8 cellular contexts compared by ENCODE assay signal in the genomic region with DNA sequence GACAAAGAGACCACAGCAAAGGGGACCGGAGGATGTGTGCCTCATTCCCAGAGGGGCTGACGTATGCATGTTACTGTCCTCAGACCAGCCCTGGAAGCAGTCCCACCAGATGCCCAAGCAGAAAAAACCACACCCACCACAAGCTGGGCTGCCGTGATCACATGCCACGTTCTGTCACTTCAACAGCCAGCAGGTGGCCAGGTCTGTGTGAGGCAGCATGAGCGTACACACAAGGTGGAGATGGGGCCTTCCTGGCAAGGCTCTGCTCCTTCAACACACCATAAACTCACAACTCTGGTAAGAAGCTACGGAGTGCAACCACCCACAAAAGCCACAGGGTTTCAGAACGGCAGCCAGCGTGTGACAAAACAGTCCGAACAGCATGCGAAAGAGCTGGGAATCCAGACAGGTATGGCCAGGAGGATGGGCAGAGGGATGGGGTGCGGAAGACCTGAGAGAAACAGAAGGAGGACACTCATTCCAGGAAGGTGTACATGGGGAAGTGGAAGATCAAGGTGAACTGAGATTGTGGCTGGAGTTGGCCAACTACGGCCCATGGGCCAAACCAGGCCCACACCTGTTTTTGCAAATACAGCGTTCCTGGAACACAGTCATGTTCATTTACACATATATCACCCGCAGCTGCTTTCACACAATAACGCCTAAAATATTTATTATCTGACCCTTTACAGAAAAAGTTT. TPM values are rescaled to one million over a fixed set of nuclear protein-coding genes. Genes with fewer than 3 reads are reported as not detected.
DNase-seq lines count a peak whose midpoint lies in the region; ATAC-seq and TF ChIP-seq lines count a peak whose summit lies in the region.

No MANE protein-coding gene starts in this region.

- POLR2A ChIA-PET in Caco-2 (lab: Charles Lee) = no interaction called here

- peaks cover 10% of the 10 kb centered on the region for H3K36me3 ChIP-seq in Caco-2 (ENCODE audit: control insufficient read depth, insufficient read depth, low read length)

- BruUV-seq in Caco-2 (replicated peaks; lab: Mats Ljungman, UMichigan) = no TSS peak

- no peaks in the 10 kb centered on the region for H3K9me3 ChIP-seq in Caco-2

- H3K4me1 Mint-ChIP-seq in Caco-2 (ENCODE audit: low read depth, unreplicated experiment) (no peaks in the 10 kb centered on the region), glutamatergic neuron (ENCODE audit: low read depth, unreplicated experiment) (peaks cover 64% of the 10 kb centered on the region), nephron progenitor cell (no peaks in the 10 kb centered on the region)
- H3K4me1 Mint-ChIP-seq in stimulated activated naive B cell treated with anti-CD40 and anti-IgM and Interleukin-4, amounts not matched to agents 10 μg/mL and 1 μg/mL and 100 μg/mL, for 72 hours = peaks cover 35 to 47% of the 10 kb centered on the region in 2 donors

- H3K4me1 ChIP-seq in Caco-2 = no peaks in the 10 kb centered on the region

- H3K9me3 Mint-ChIP-seq in Caco-2 (ENCODE audit: unreplicated experiment) (no peaks in the 10 kb centered on the region), glutamatergic neuron (ENCODE audit: unreplicated experiment) (peaks cover 28% of the 10 kb centered on the region), nephron progenitor cell (no peaks in the 10 kb centered on the region)
- no peaks in the 10 kb centered on the region for H3K9me3 Mint-ChIP-seq in stimulated activated naive B cell treated with anti-CD40 and anti-IgM and Interleukin-4, amounts not matched to agents 10 μg/mL and 1 μg/mL and 100 μg/mL, for 72 hours

- no peak overlapping the region for H3K27ac Mint-ChIP-seq in Caco-2 (ENCODE audit: unreplicated experiment)
- H3K27ac Mint-ChIP-seq in glutamatergic neuron (ENCODE audit: unreplicated experiment) = peak overlapping the region; percentile 92
- H3K27ac Mint-ChIP-seq in stimulated activated naive B cell treated with anti-CD40 and anti-IgM and Interleukin-4, amounts not matched to agents 10 μg/mL and 1 μg/mL and 100 μg/mL, for 72 hours = peak overlapping the region; percentile 81
- no peak overlapping the region for H3K27ac Mint-ChIP-seq in nephron progenitor cell

- H3K27me3 Mint-ChIP-seq in Caco-2 (ENCODE audit: insufficient read depth, unreplicated experiment) (no peaks in the 10 kb centered on the region), glutamatergic neuron (ENCODE audit: unreplicated experiment) (peaks cover 21% of the 10 kb centered on the region), nephron progenitor cell (ENCODE audit: low read depth, poor library complexity) (no peaks in the 10 kb centered on the region)
- H3K27me3 Mint-ChIP-seq in stimulated activated naive B cell treated with anti-CD40 and anti-IgM and Interleukin-4, amounts not matched to agents 10 μg/mL and 1 μg/mL and 100 μg/mL, for 72 hours = no peaks in the 10 kb centered on the region

- H3K36me3 Mint-ChIP-seq in Caco-2 (ENCODE audit: insufficient read depth, unreplicated experiment) (peaks cover 83% of the 10 kb centered on the region), glutamatergic neuron (ENCODE audit: unreplicated experiment) (no peaks in the 10 kb centered on the region), nephron progenitor cell (ENCODE audit: low read depth) (peaks cover 59% of the 10 kb centered on the region)
- peaks cover 50 to 67% of the 10 kb centered on the region in 2 donors for H3K36me3 Mint-ChIP-seq in stimulated activated naive B cell treated with anti-CD40 and anti-IgM and Interleukin-4, amounts not matched to agents 10 μg/mL and 1 μg/mL and 100 μg/mL, for 72 hours

- H3K4me3 Mint-ChIP-seq in Caco-2 (ENCODE audit: unreplicated experiment) (no peak overlapping the region), glutamatergic neuron (ENCODE audit: unreplicated experiment) (peak overlapping the region; percentile 78), nephron progenitor cell (no peak overlapping the region)
- H3K4me3 Mint-ChIP-seq in stimulated activated naive B cell treated with anti-CD40 and anti-IgM and Interleukin-4, amounts not matched to agents 10 μg/mL and 1 μg/mL and 100 μg/mL, for 72 hours = peak overlapping the region; percentile 4 to 40

- intact Hi-C loops in Caco-2 (cut with micrococcal nuclease; ENCODE audit: unreplicated experiment) = loop anchor here (10.0 kb wide), 1 partner anchor 396 kb away; no protein-coding TSS in a partner anchor

- ATAC-seq in GM19463 (IDR thresholded peaks at IDR 0.05; ENCODE audit: unreplicated experiment) (peak; percentile 80), HG03460 (IDR thresholded peaks at IDR 0.05; ENCODE audit: unreplicated experiment) (peak; percentile 84)
- ATAC-seq in stimulated activated naive B cell treated with anti-CD40 and anti-IgM and Interleukin-4, amounts not matched to agents 10 μg/mL and 1 μg/mL and 100 μg/mL, for 72 hours (replicated peaks) = peak; percentile 92 to 94

- DNase-seq in Caco-2 (peak; percentile 43 to 44), glutamatergic neuron (peak; percentile 72), nephron progenitor cell (no peak), NCI-H526 treated with DMSO at 0.1 percent for 48 hours (lab: John Stamatoyannopoulos, UW) (no peak)
- peak; percentile 21 to 30 for DNase-seq in activated CD4-positive, alpha-beta T cell treated with anti-CD3 and anti-CD28 coated beads, Interleukin-2, amount 50 U/mL, for 4 hours
- DNase-seq in stimulated activated naive B cell treated with anti-CD40 and anti-IgM and Interleukin-4, amounts not matched to agents 10 μg/mL and 1 μg/mL and 100 μg/mL, for 72 hours = peak; percentile 75

- no peak overlapping the region for H3K4me3 ChIP-seq in Caco-2 (ENCODE audit: low read depth, low read length)

- no peaks in the 10 kb centered on the region for H3K27me3 ChIP-seq in Caco-2 (replicated peaks; ENCODE audit: control insufficient read depth, insufficient read depth, low read length)

- CTCF ChIA-PET in Caco-2 (lab: Charles Lee) = interaction anchor here (0.7 to 1.1 kb wide), 3 partner anchors 11 to 52 kb away, joined by 3 read pairs; no protein-coding TSS in a partner anchor

- peak in 1 of 2 experiments; percentile 29 for TF ChIP-seq CTCF in Caco-2 (IDR thresholded peaks at IDR 0.05; ENCODE audit: insufficient read depth in 1 of 2, low read depth in 1 of 2, low read length in 1 of 2, severe bottlenecking in 1 of 2, unreplicated experiment in 1 of 2)
- TF ChIP-seq CTCF in glutamatergic neuron (IDR thresholded peaks at IDR 0.05; ENCODE audit: partially characterized antibody, unreplicated experiment) = peak; percentile 2
- TF ChIP-seq CTCF in nephron progenitor cell (IDR thresholded peaks at IDR 0.05) = no peak

RNA-seq across cellular contexts. Expression of a gene that starts 27.9 kb away (rescaled TPM):
- 93.2 and 96.4 TPM in 2 replicates for total RNA-seq in Caco-2 (2022)
- 105 TPM for total RNA-seq in glutamatergic neuron (ENCODE audit: unreplicated experiment)

RNA-seq across cellular contexts. Expression of a gene that starts 46.2 kb away (rescaled TPM):
- 0.79 and 2.1 TPM in 2 replicates for total RNA-seq in Caco-2 (2022)
- total RNA-seq in glutamatergic neuron (ENCODE audit: unreplicated experiment) = not detected

RNA-seq across cellular contexts. Expression of a gene that starts 56.1 kb away (rescaled TPM):
- total RNA-seq in Caco-2 (2022) (21.0 and 23.7 TPM in 2 replicates), glutamatergic neuron (ENCODE audit: unreplicated experiment) (81.7 TPM)

RNA-seq across cellular contexts. Expression of a gene that starts 56.3 kb away (rescaled TPM):
- total RNA-seq in Caco-2 (2022) = 0.07 TPM in 1 of 2 replicates, not detected in the other
- 0.56 TPM for total RNA-seq in glutamatergic neuron (ENCODE audit: unreplicated experiment)

Comparison
In these comparisons a context has a peak if more than half of its experiments do, and no peak if none do; other contexts are left out.
1. DNase-seq: peak in Caco-2 (2 of 2), activated CD4-positive, alpha-beta T cell treated with anti-CD3 and anti-CD28 coated beads, Interleukin-2, amount 50 U/mL, for 4 hours (2 of 2), glutamatergic neuron (single experiment) and stimulated activated naive B cell treated with anti-CD40 and anti-IgM and Interleukin-4, amounts not matched to agents 10 μg/mL and 1 μg/mL and 100 μg/mL, for 72 hours (single experiment); none in nephron progenitor cell (single experiment) and NCI-H526 treated with DMSO at 0.1 percent for 48 hours (single experiment).
2. H3K27ac Mint-ChIP-seq: peak in glutamatergic neuron (single experiment) and stimulated activated naive B cell treated with anti-CD40 and anti-IgM and Interleukin-4, amounts not matched to agents 10 μg/mL and 1 μg/mL and 100 μg/mL, for 72 hours (single experiment); none in Caco-2 (single experiment) and nephron progenitor cell (single experiment).
3. H3K4me3 Mint-ChIP-seq: peak in glutamatergic neuron (single experiment) and stimulated activated naive B cell treated with anti-CD40 and anti-IgM and Interleukin-4, amounts not matched to agents 10 μg/mL and 1 μg/mL and 100 μg/mL, for 72 hours (2 of 2); none in Caco-2 (single experiment) and nephron progenitor cell (single experiment).
4. Peak in every context shown above with its lines, with median percentiles within 50 percentile points of each other: ATAC-seq.